2 cellular contexts compared by ENCODE assay signal in the genomic region with DNA sequence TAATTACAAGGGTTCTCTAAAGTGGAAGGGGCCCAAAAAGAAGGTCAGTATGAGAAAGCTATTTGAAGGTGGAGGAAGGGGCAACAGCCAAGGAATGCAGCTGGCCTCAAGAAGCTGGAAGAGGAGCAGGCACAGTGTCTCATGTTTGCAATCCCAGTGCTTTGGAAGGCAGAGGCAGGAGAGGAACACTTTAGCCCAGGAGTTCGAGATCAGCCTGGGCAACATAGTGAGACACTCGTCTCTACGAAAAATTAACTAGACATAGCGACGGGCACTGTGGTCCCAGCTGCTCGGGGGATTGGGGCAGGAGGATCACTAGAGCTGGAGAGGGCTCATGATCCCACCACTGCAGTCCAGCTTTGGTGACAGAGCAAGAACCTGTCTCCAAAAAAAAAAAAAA.
TF ChIP-seq lines count a peak whose summit lies in the region.

No MANE protein-coding gene starts in this region.

TF ChIP-seq in IMR-90, 13 proteins besides CTCF, POLR2A, EP300 and RAD21:
- no peak for TF ChIP-seq CEBPB (IDR thresholded peaks at IDR 0.05; ENCODE audit: low read depth, low read length)
- TF ChIP-seq RCOR1 (IDR thresholded peaks at IDR 0.05; ENCODE audit: insufficient replicate concordance, low read length): no peak
- TF ChIP-seq MXI1 (IDR thresholded peaks at IDR 0.05; ENCODE audit: borderline replicate concordance, low read depth, low read length): no peak
- TF ChIP-seq RFX5 (IDR thresholded peaks at IDR 0.05; ENCODE audit: low read depth, low read length): no peak
- no peak for TF ChIP-seq MAZ (IDR thresholded peaks at IDR 0.05; ENCODE audit: borderline replicate concordance, low read depth, low read length)
- TF ChIP-seq FOS (IDR thresholded peaks at IDR 0.05; ENCODE audit: low read depth, low read length): no peak
- TF ChIP-seq SMC3 (IDR thresholded peaks at IDR 0.05; ENCODE audit: low read depth, low read length): no peak

TF ChIP-seq in neural cell, 6 proteins besides CTCF, POLR2A, EP300 and RAD21:
- TF ChIP-seq, protein P1, sequence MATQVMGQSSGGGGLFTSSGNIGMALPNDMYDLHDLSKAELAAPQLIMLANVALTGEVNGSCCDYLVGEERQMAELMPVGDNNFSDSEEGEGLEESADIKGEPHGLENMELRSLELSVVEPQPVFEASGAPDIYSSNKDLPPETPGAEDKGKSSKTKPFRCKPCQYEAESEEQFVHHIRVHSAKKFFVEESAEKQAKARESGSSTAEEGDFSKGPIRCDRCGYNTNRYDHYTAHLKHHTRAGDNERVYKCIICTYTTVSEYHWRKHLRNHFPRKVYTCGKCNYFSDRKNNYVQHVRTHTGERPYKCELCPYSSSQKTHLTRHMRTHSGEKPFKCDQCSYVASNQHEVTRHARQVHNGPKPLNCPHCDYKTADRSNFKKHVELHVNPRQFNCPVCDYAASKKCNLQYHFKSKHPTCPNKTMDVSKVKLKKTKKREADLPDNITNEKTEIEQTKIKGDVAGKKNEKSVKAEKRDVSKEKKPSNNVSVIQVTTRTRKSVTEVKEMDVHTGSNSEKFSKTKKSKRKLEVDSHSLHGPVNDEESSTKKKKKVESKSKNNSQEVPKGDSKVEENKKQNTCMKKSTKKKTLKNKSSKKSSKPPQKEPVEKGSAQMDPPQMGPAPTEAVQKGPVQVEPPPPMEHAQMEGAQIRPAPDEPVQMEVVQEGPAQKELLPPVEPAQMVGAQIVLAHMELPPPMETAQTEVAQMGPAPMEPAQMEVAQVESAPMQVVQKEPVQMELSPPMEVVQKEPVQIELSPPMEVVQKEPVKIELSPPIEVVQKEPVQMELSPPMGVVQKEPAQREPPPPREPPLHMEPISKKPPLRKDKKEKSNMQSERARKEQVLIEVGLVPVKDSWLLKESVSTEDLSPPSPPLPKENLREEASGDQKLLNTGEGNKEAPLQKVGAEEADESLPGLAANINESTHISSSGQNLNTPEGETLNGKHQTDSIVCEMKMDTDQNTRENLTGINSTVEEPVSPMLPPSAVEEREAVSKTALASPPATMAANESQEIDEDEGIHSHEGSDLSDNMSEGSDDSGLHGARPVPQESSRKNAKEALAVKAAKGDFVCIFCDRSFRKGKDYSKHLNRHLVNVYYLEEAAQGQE (IDR thresholded peaks at IDR 0.05; ENCODE audit: borderline replicate concordance): no peak
- no peak for TF ChIP-seq POLR2AphosphoS5 (IDR thresholded peaks at IDR 0.05)
- TF ChIP-seq SMC3 (conservative IDR thresholded peaks at IDR 0.05; ENCODE audit: poor library complexity): no peak
- TF ChIP-seq TAF1 (IDR thresholded peaks at IDR 0.05; ENCODE audit: low read depth): no peak
- TF ChIP-seq MXI1 (conservative IDR thresholded peaks at IDR 0.05; ENCODE audit: poor library complexity, severe bottlenecking): no peak
- TF ChIP-seq EZH2 (IDR thresholded peaks at IDR 0.05; ENCODE audit: borderline replicate concordance, insufficient read depth, low read length, poor library complexity, severe bottlenecking): no peak
